16 cellular contexts compared by ENCODE assay signal in the genomic region with DNA sequence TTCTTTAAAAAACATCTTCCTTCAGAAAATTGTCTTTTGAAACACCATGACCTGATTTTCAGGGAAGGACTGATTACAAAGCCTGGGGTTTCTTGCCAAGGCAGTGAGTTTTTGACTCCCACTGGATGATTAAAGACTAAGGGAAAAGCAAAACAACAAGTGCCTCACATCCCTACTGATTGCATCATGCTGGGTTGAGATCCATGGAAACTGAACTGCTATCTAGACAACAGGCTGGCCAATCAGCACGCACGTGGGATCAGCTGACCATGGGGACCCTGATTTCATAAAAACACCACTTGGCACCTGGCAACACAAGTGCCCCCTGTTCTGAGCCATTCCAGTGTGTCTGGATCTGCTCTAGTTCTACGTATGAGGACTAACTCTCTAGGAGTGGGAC.
DNase-seq lines count a peak whose midpoint lies in the region; TF ChIP-seq lines count a peak whose summit lies in the region.
"Had no signal": no experiment of that assay in that cellular context is flagged by ENCODE, and none has a peak within 500 bp of the region (broad histone marks: within the 10 kb centered on the region; RNA-seq: fewer than 3 reads in every experiment).

No MANE protein-coding gene starts in this region.

- H4K20me1 ChIP-seq in mammary epithelial cell (ENCODE audit: insufficient read depth, low read length), result no peaks in the 10 kb centered on the region

- no peak overlapping the region for H2AFZ ChIP-seq in mammary epithelial cell (ENCODE audit: low read depth, low read length)

- H3K4me1 ChIP-seq in mammary epithelial cell (ENCODE audit: insufficient read depth, low read length), result peaks cover 10% of the 10 kb centered on the region
- no peaks in the 10 kb centered on the region for H3K4me1 ChIP-seq in uterus
- H3K4me1 ChIP-seq: A549, gastrocnemius medialis had no signal

- 90% methylated on average over 3 of the region's 3 CpGs for WGBS in mammary epithelial cell (ENCODE audit: low coverage, missing lambda C conversion rate)

- H3K9me3 Mint-ChIP-seq in MCF 10A (ENCODE audit: unreplicated experiment), result no peaks in the 10 kb centered on the region
- H3K9me3 Mint-ChIP-seq: T-helper 2 cell treated with Interferon-gamma antibody and Interleukin-4, amounts not matched to agents 5 μg/mL and 100 μg/mL, for 36 hours had no signal

- H3K4me3 Mint-ChIP-seq in MCF 10A (ENCODE audit: unreplicated experiment), result no peak overlapping the region
- H3K4me3 Mint-ChIP-seq: naive thymus-derived CD4-positive, alpha-beta T cell; T-helper 2 cell treated with Interferon-gamma antibody and Interleukin-4, amounts not matched to agents 5 μg/mL and 100 μg/mL, for 36 hours had no signal

- no peak overlapping the region for H3K27ac Mint-ChIP-seq in MCF 10A (ENCODE audit: low read depth, unreplicated experiment)
- H3K27ac Mint-ChIP-seq: naive thymus-derived CD4-positive, alpha-beta T cell; T-helper 2 cell treated with Interferon-gamma antibody and Interleukin-4, amounts not matched to agents 5 μg/mL and 100 μg/mL, for 36 hours had no signal

- intact Hi-C loops in MCF 10A (cut with micrococcal nuclease), result no loop called here
- intact Hi-C loops in mammary epithelial cell (cut with micrococcal nuclease), result no loop called here
- intact Hi-C loops in uterus (cut with DNase I; ENCODE audit: low total_unique reads), result no loop called here

- H3K27ac ChIP-seq in mammary epithelial cell (ENCODE audit: insufficient read depth, low read depth, low read length) (no peak overlapping the region), uterus (peak overlapping the region; percentile 10 to 73)
- H3K27ac ChIP-seq: A549, gastrocnemius medialis, spleen, tibial artery had no signal

- no peaks in the 10 kb centered on the region for H3K27me3 Mint-ChIP-seq in MCF 10A (ENCODE audit: insufficient read depth, unreplicated experiment)

- H3K4me2 ChIP-seq in mammary epithelial cell (ENCODE audit: insufficient read depth, low read depth, low read length), result no peak overlapping the region
- H3K4me2 ChIP-seq: A549 had no signal

- no peaks in the 10 kb centered on the region for H3K79me2 ChIP-seq in mammary epithelial cell (ENCODE audit: insufficient read depth, low read length)

- H3K4me3 ChIP-seq in mammary epithelial cell (replicated peaks in 1 of 3; ENCODE audit: insufficient read depth in 1 of 3, low read depth in 2 of 3, low read length in 3 of 3) (no peak overlapping the region), uterus (no peak overlapping the region)
- H3K4me3 ChIP-seq: A549, gastrocnemius medialis, spleen, tibial artery had no signal

- H3K36me3 Mint-ChIP-seq in MCF 10A (ENCODE audit: insufficient read depth, unreplicated experiment), result no peaks in the 10 kb centered on the region

- in situ Hi-C loops in mammary epithelial cell (cut with MboI; ENCODE audit: low sequenced_read_pairs in 2 of 2), result loop anchor here in 1 of 2 donors (25.0 kb wide), 1 partner anchor 610 kb away; a partner anchor contains a TSS

- H3K27me3 ChIP-seq in mammary epithelial cell (ENCODE audit: insufficient read depth, low read length) (no peaks in the 10 kb centered on the region), uterus (no peaks in the 10 kb centered on the region)
- H3K27me3 ChIP-seq: gastrocnemius medialis, spleen, tibial artery had no signal

- H3K36me3 ChIP-seq in mammary epithelial cell (ENCODE audit: insufficient read depth, low read length) (no peaks in the 10 kb centered on the region), uterus (no peaks in the 10 kb centered on the region)
- H3K36me3 ChIP-seq: gastrocnemius medialis, spleen, tibial artery had no signal

- no peak for TF ChIP-seq CTCF in MCF 10A (IDR thresholded peaks at IDR 0.05; ENCODE audit: unreplicated experiment)
- TF ChIP-seq CTCF in mammary epithelial cell (conservative IDR thresholded peaks at IDR 0.05 in 1 of 2, IDR thresholded peaks at IDR 0.05 in 1 of 2; ENCODE audit: extremely low read depth in 1 of 2, insufficient read depth in 1 of 2, low read depth in 1 of 2, low read length in 2 of 2), result no peak
- TF ChIP-seq CTCF in uterus (IDR thresholded peaks at IDR 0.05), result no peak

- H3K9ac ChIP-seq in mammary epithelial cell (ENCODE audit: insufficient read depth, low read length), result no peak overlapping the region

- POLR2A ChIA-PET in MCF 10A (lab: Yijun Ruan, JAX), result no interaction called here

- peaks cover 6% of the 10 kb centered on the region for H3K4me1 Mint-ChIP-seq in MCF 10A (ENCODE audit: insufficient read depth, unreplicated experiment)

- DNase-seq in MCF 10A (ENCODE audit: unreplicated experiment), result peak; percentile 9
- no peak for DNase-seq in mammary epithelial cell
- DNase-seq in astrocyte of the hippocampus (ENCODE audit: low read depth, low spot score), result peak; percentile 42
- peak; percentile 27 for DNase-seq in iPS-NIHi7 (ENCODE audit: extremely low spot score)
- DNase-seq in uterus, result peak; percentile 67 to 81
- no peak for DNase-seq in NOMO-1 treated with dmso at 0.1 percent for 144 hours (lab: John Stamatoyannopoulos, UW; ENCODE audit: unreplicated experiment)
- DNase-seq in activated CD8-positive, alpha-beta memory T cell treated with anti-CD3 and anti-CD28 coated beads, Interleukin-2, amount 50 U/mL, for 48 hours, result no peak
- no peak for DNase-seq in amniotic stem cell (lab: John Stamatoyannopoulos, UW)
- DNase-seq: activated gamma-delta T cell treated with Interleukin-2 at 50 U/mL for 16 hours; kidney; naive thymus-derived CD4-positive, alpha-beta T cell; spleen; tibial artery had no signal

- CTCF ChIA-PET in MCF 10A (lab: Yijun Ruan, JAX) (no interaction called here), mammary epithelial cell (lab: Charles Lee; ENCODE audit: low non-redundant PET) (no interaction called here)

- H3K9me3 ChIP-seq in mammary epithelial cell (replicated peaks; ENCODE audit: insufficient read depth, low read length), result no peaks in the 10 kb centered on the region
- no peaks in the 10 kb centered on the region for H3K9me3 ChIP-seq in uterus
- H3K9me3 ChIP-seq: gastrocnemius medialis, tibial artery had no signal

- no peak for TF ChIP-seq POLR2A in uterus (IDR thresholded peaks at IDR 0.05)

- BruUV-seq in MCF 10A (replicated peaks; lab: Mats Ljungman, UMichigan) (no TSS peak), mammary epithelial cell (replicated peaks; lab: Mats Ljungman, UMichigan) (no TSS peak)

- dilution Hi-C loops in mammary epithelial cell (cut with HindIII; ENCODE audit: low sequenced_read_pairs), result no loop called here

Comparison
In these comparisons a context has a peak if more than half of its experiments do, and no peak if none do; other contexts are left out.
1. DNase-seq: peak in MCF 10A (single experiment), astrocyte of the hippocampus (single experiment), iPS-NIHi7 (single experiment) and uterus (2 of 2); none in mammary epithelial cell (single experiment), NOMO-1 treated with dmso at 0.1 percent for 144 hours (single experiment), activated CD8-positive, alpha-beta memory T cell treated with anti-CD3 and anti-CD28 coated beads, Interleukin-2, amount 50 U/mL, for 48 hours (single experiment) and amniotic stem cell (single experiment).